28 cellular contexts compared by ENCODE assay signal in genomic region chr13:80658705-80659104, GRCh38.
"Had no signal": no experiment of that assay in that cellular context is flagged by ENCODE, and none has a peak within 500 bp of the region (broad histone marks: within the 10 kb centered on the region; RNA-seq: fewer than 3 reads in every experiment).

No MANE protein-coding gene starts in this region.

- H3K27me3 ChIP-seq: neural progenitor cell, ovary, right atrium auricular region, right lobe of liver, suprapubic skin, tibial artery, uterus had no signal

- H3K4me3 ChIP-seq: left lung, lower lobe of right lung, neural progenitor cell, ovary, right atrium auricular region, right lobe of liver, skin epidermis, suprapubic skin, thoracic aorta, tibial artery, uterus had no signal

- H3K4me2 ChIP-seq: neural progenitor cell had no signal

- H3K9ac ChIP-seq: neural progenitor cell had no signal

- H3K27ac ChIP-seq: left lung, lower lobe of right lung, neural progenitor cell, ovary, right atrium auricular region, right lobe of liver, skin epidermis, suprapubic skin, thoracic aorta, tibial artery, uterus had no signal

- H3K27ac Mint-ChIP-seq: immature natural killer cell; mesothelial cell of epicardium; naive B cell; natural killer cell; nephron progenitor cell; progenitor cell of endocrine pancreas; stimulated activated naive CD8-positive, alpha-beta T cell treated with anti-CD3 and anti-CD28 coated beads, Interleukin-15, Interleukin-2, amounts not matched to agents 100 ng/mL and 50 ng/mL, for 24 hours had no signal

- H3K4me1 ChIP-seq: left lung, lower lobe of right lung, neural progenitor cell, right atrium auricular region, right lobe of liver, suprapubic skin, tibial artery, uterus had no signal

- H3K4me1 Mint-ChIP-seq: mesothelial cell of epicardium, natural killer cell, nephron progenitor cell, neural progenitor cell had no signal

- H3K4me3 Mint-ChIP-seq: immature natural killer cell; mesothelial cell of epicardium; naive B cell; natural killer cell; nephron progenitor cell; neural progenitor cell; stimulated activated naive CD8-positive, alpha-beta T cell treated with anti-CD3 and anti-CD28 coated beads, Interleukin-15, Interleukin-2, amounts not matched to agents 100 ng/mL and 50 ng/mL, for 24 hours had no signal

- H3K36me3 ChIP-seq: left lung, lower lobe of right lung, neural progenitor cell, ovary, right atrium auricular region, right lobe of liver, suprapubic skin, thoracic aorta, tibial artery, uterus had no signal

- H2AFZ ChIP-seq: neural progenitor cell had no signal

- DNase-seq: head of caudate nucleus; hippocampal formation; immature natural killer cell; kidney; left colon; lower lobe of right lung; mammary epithelial cell; mesenchymal stem cell; naive B cell; natural killer cell; nephron progenitor cell; ovary; stimulated activated CD4-positive, alpha-beta T cell treated with anti-CD3 and anti-CD28 coated beads, Interleukin-4, amount 100 ng/mL, for 24 hours; stimulated activated naive CD4-positive, alpha-beta T cell; tibial artery; trophoblast cell; uterus had no signal

- H3K9me3 ChIP-seq: lower lobe of right lung, ovary, right lobe of liver, thoracic aorta, uterus had no signal

- H3K36me3 Mint-ChIP-seq: naive B cell had no signal

- ATAC-seq: left colon, left lung, natural killer cell had no signal

- FAIRE-seq: islet of Langerhans, kidney had no signal

- H3K9me3 Mint-ChIP-seq: natural killer cell had no signal
